Comparison of ENCODE assay signal across 1 cellular context in genomic region chr16:1825864-1826690, GRCh38.
A peak's percentile ranks its signal among the peaks of the same experiment; 100 is the strongest.
TF ChIP-seq lines count a peak whose summit lies in the region.

No MANE protein-coding gene starts in this region.

TF ChIP-seq in K562, 482 proteins besides CTCF, POLR2A, EP300 and RAD21 (continues in another document):
- TF ChIP-seq ZNF282 (CRISPR knock-in tag; IDR thresholded peaks at IDR 0.05) (no peak), ETV6 (IDR thresholded peaks at IDR 0.05; ENCODE audit: borderline replicate concordance in 1 of 2, low read depth in 2 of 2, low read length in 1 of 2) (no peak), ETV6 (CRISPR knock-in tag; IDR thresholded peaks at IDR 0.05; ENCODE audit: borderline replicate concordance) (no peak), PHF8 (IDR thresholded peaks at IDR 0.05; ENCODE audit: borderline replicate concordance, low read length) (0 out of 2 replicates have a peak, but pooled peaks have one; percentile 40), JUNB (CRISPR knock-in tag; conservative IDR thresholded peaks at IDR 0.05) (no peak), TRIM24 (IDR thresholded peaks at IDR 0.05) (no peak), FOXM1 (IDR thresholded peaks at IDR 0.05; ENCODE audit: low read depth) (no peak), FOXM1 (CRISPR knock-in tag; IDR thresholded peaks at IDR 0.05; ENCODE audit: low read depth) (peak; percentile 5; the same call in 1 of the 2 replicates), MEIS2 (IDR thresholded peaks at IDR 0.05; ENCODE audit: partially characterized antibody) (peak; percentile 29), ZNF165 (CRISPR knock-in tag; IDR thresholded peaks at IDR 0.05; ENCODE audit: borderline replicate concordance) (no peak), THAP12 (CRISPR knock-in tag; IDR thresholded peaks at IDR 0.05) (peak; percentile 59; the same call in 1 of the 2 replicates), ZBTB1 (CRISPR knock-in tag; IDR thresholded peaks at IDR 0.05; ENCODE audit: borderline replicate concordance, low read depth) (0 out of 2 replicates have a peak, but pooled peaks have one; percentile 34), STAT5B (CRISPR knock-in tag; IDR thresholded peaks at IDR 0.05) (no peak), VEZF1 (CRISPR knock-in tag; IDR thresholded peaks at IDR 0.05) (peak; percentile 2; the same call in 1 of the 2 replicates), ZBTB49 (CRISPR knock-in tag; IDR thresholded peaks at IDR 0.05; ENCODE audit: borderline replicate concordance) (no peak), CEBPB (tag; IDR thresholded peaks at IDR 0.05) (no peak), GATAD2B (IDR thresholded peaks at IDR 0.05; ENCODE audit: borderline replicate concordance) (peak; percentile 81; the same call in 1 of the 2 replicates), YY1 (IDR thresholded peaks at IDR 0.05; ENCODE audit: borderline replicate concordance in 1 of 3, control insufficient read depth in 1 of 3, extremely low read depth in 1 of 3, insufficient read depth in 3 of 3, insufficient read length in 1 of 3, insufficient replicate concordance in 2 of 3, low read depth in 1 of 3, low read length in 2 of 3) (peak in 1 of 3 experiments; percentile 23), RBM25 (IDR thresholded peaks at IDR 0.05; ENCODE audit: low read depth, low read length, severe bottlenecking) (no peak), AFF4 (CRISPR knock-in tag; IDR thresholded peaks at IDR 0.05) (no peak), GTF2A2 (tag; IDR thresholded peaks at IDR 0.05) (no peak), RERE (CRISPR knock-in tag; IDR thresholded peaks at IDR 0.05; ENCODE audit: borderline replicate concordance) (no peak), TCF15 (CRISPR knock-in tag; IDR thresholded peaks at IDR 0.05) (no peak), ADNP (tag; IDR thresholded peaks at IDR 0.05) (no peak), ID3 (CRISPR knock-in tag; IDR thresholded peaks at IDR 0.05) (no peak), ID3 (tag; IDR thresholded peaks at IDR 0.05) (no peak), ZNF239 (CRISPR knock-in tag; IDR thresholded peaks at IDR 0.05) (no peak), TEAD4 (IDR thresholded peaks at IDR 0.05; ENCODE audit: low read length) (no peak), TEAD4 (CRISPR knock-in tag; IDR thresholded peaks at IDR 0.05; ENCODE audit: borderline replicate concordance) (no peak), NRF1 (conservative IDR thresholded peaks at IDR 0.05 in 1 of 2, IDR thresholded peaks at IDR 0.05 in 1 of 2) (peak in 1 of 2 experiments; percentile 61; a peak in 3 of 4 replicates), SMARCB1 (IDR thresholded peaks at IDR 0.05; ENCODE audit: insufficient read length, low read depth) (no peak), ZNF77 (CRISPR knock-in tag; IDR thresholded peaks at IDR 0.05) (no peak), SMARCA5 (IDR thresholded peaks at IDR 0.05) (no peak), SIN3B (IDR thresholded peaks at IDR 0.05; ENCODE audit: low read depth) (no peak; the same call in 1 of the 2 replicates)
- TF ChIP-seq, protein P1, sequence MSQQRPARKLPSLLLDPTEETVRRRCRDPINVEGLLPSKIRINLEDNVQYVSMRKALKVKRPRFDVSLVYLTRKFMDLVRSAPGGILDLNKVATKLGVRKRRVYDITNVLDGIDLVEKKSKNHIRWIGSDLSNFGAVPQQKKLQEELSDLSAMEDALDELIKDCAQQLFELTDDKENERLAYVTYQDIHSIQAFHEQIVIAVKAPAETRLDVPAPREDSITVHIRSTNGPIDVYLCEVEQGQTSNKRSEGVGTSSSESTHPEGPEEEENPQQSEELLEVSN (IDR thresholded peaks at IDR 0.05; ENCODE audit: borderline replicate concordance in 1 of 2, extremely low read depth in 1 of 2, insufficient read depth in 1 of 2, insufficient read length in 1 of 2, low read depth in 1 of 2, low read length in 1 of 2, poor library complexity in 1 of 2, severe bottlenecking in 1 of 2) = peak in 1 of 2 experiments; percentile 88
- TF ChIP-seq, protein P2, sequence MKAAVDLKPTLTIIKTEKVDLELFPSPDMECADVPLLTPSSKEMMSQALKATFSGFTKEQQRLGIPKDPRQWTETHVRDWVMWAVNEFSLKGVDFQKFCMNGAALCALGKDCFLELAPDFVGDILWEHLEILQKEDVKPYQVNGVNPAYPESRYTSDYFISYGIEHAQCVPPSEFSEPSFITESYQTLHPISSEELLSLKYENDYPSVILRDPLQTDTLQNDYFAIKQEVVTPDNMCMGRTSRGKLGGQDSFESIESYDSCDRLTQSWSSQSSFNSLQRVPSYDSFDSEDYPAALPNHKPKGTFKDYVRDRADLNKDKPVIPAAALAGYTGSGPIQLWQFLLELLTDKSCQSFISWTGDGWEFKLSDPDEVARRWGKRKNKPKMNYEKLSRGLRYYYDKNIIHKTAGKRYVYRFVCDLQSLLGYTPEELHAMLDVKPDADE (conservative IDR thresholded peaks at IDR 0.05; ENCODE audit: control insufficient read depth, low read depth, low read length) = 0 out of 2 replicates have a peak, but pooled peaks have one; percentile 34
- TF ChIP-seq, protein P3, sequence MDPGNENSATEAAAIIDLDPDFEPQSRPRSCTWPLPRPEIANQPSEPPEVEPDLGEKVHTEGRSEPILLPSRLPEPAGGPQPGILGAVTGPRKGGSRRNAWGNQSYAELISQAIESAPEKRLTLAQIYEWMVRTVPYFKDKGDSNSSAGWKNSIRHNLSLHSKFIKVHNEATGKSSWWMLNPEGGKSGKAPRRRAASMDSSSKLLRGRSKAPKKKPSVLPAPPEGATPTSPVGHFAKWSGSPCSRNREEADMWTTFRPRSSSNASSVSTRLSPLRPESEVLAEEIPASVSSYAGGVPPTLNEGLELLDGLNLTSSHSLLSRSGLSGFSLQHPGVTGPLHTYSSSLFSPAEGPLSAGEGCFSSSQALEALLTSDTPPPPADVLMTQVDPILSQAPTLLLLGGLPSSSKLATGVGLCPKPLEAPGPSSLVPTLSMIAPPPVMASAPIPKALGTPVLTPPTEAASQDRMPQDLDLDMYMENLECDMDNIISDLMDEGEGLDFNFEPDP (CRISPR knock-in tag; IDR thresholded peaks at IDR 0.05) = no peak
